ENCODE assay signal across 8 cellular contexts in genomic region chr5:98772415-98773213, GRCh38. TPM values are rescaled to one million over a fixed set of nuclear protein-coding genes. Genes with fewer than 3 reads are reported as not detected.
DNase-seq lines count a peak whose midpoint lies in the region; ATAC-seq and TF ChIP-seq lines count a peak whose summit lies in the region.

No MANE protein-coding gene starts in this region.

- peaks cover 37% of the 10 kb centered on the region for H3K4me1 ChIP-seq in body of pancreas
- H3K4me1 ChIP-seq in iPS-18a (ENCODE audit: control insufficient read depth, low read depth, low read length): peaks cover 32% of the 10 kb centered on the region

- intact Hi-C loops in body of pancreas (cut with DNase I): no loop called here
- intact Hi-C loops in sciatic nerve (cut with DNase I): no loop called here

- ATAC-seq in GM19467 (IDR thresholded peaks at IDR 0.05; ENCODE audit: unreplicated experiment): peak; percentile 5
- ATAC-seq in body of pancreas: peak; percentile 61
- peak; percentile 63 for ATAC-seq in sciatic nerve
- no peak for ATAC-seq in GM19023 (IDR thresholded peaks at IDR 0.05; ENCODE audit: unreplicated experiment)

- peak overlapping the region in 1 of 2 donors; percentile 16 for H3K4me3 ChIP-seq in body of pancreas
- peak overlapping the region; percentile 88 for H3K4me3 ChIP-seq in iPS-18a (ENCODE audit: low read length)

- no peaks in the 10 kb centered on the region for H3K36me3 ChIP-seq in body of pancreas (replicated peaks in 1 of 2; ENCODE audit: insufficient read depth in 1 of 2, low read depth in 2 of 2)
- peaks cover 9% of the 10 kb centered on the region for H3K36me3 ChIP-seq in iPS-18a (ENCODE audit: control insufficient read depth, low read depth, low read length)

- TF ChIP-seq POLR2A in body of pancreas (IDR thresholded peaks at IDR 0.05): no peak

- peak overlapping the region; percentile 96 to 98 (median 97) for H3K27ac ChIP-seq in body of pancreas
- no peak overlapping the region for H3K27ac ChIP-seq in iPS-18a (ENCODE audit: low read length)

- DNase-seq in Ammon's horn (ENCODE audit: low spot score) (peak; percentile 82), Kasumi-1 (lab: John Stamatoyannopoulos, UW) (peak; percentile 60 to 61), SW 1271 (lab: John Stamatoyannopoulos, UW) (peak; percentile 95 to 97), body of pancreas (peak; percentile 73 to 84 (median 77)), sciatic nerve (ENCODE audit: low spot score) (peak; percentile 79)

- H3K9me3 ChIP-seq in body of pancreas (no peaks in the 10 kb centered on the region), iPS-18a (ENCODE audit: control insufficient read depth, low read depth, low read length) (no peaks in the 10 kb centered on the region)

- H3K27me3 ChIP-seq in body of pancreas (no peaks in the 10 kb centered on the region), iPS-18a (ENCODE audit: control insufficient read depth, insufficient read depth, low read length) (peaks cover 35% of the 10 kb centered on the region)

- no peak for TF ChIP-seq CTCF in body of pancreas (IDR thresholded peaks at IDR 0.05)

- H3K9ac ChIP-seq in iPS-18a (ENCODE audit: low read length): peak overlapping the region; percentile 38

- 3 to 4% methylated on average over 29 to 34 of the region's 34 CpGs for WGBS in body of pancreas, 2 donors

RNA-seq across cellular contexts. Expression of gene RGMB, which starts 0.8 kb away (rescaled TPM):
- total RNA-seq in body of pancreas (10 to 100 TPM; 21.0 to 21.8 TPM), sciatic nerve (20.2 TPM)
